ENCODE assay signal across 8 cellular contexts in the genomic region with DNA sequence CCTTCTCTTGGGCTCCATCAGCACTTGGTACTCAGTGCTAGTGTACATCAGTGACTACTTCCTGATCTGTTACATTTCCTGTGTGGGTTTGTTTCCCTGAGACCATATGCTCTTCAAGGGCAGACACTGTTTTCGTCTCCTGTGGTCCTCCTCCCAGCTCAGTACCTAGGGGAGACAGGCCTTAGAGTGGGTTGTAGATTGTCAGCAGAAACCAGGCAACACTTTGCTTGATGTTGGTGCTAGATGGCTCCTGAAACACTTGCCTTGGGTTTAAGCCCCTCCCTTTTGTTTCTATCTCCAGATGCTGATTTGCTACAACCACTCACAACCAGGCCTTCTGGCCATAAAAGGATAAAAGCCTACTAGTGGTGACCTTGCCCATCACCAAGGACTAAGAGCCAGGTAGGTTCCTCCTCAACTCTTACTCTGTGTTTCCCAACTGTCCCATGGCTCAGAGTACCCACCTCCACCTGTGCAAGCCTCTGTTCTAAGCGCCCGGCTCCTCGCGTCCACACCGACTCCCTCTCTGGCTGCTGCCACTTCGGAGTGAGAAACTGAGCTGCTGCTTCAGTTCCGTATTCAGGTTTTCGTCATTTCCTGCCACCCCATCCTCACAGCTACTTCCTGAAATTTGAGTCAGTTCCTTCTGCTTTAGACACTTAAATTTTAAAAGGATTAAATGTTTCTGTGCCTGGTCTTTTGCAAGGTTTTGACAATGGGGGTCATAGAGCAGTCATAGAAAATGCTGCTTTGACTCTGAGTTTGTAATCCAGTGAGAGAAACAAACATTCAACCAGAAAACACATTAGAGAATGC. TPM values are rescaled to one million over a fixed set of nuclear protein-coding genes. Genes with fewer than 3 reads are reported as not detected.
DNase-seq lines count a peak whose midpoint lies in the region; ATAC-seq and TF ChIP-seq lines count a peak whose summit lies in the region.

A gene with protein sequence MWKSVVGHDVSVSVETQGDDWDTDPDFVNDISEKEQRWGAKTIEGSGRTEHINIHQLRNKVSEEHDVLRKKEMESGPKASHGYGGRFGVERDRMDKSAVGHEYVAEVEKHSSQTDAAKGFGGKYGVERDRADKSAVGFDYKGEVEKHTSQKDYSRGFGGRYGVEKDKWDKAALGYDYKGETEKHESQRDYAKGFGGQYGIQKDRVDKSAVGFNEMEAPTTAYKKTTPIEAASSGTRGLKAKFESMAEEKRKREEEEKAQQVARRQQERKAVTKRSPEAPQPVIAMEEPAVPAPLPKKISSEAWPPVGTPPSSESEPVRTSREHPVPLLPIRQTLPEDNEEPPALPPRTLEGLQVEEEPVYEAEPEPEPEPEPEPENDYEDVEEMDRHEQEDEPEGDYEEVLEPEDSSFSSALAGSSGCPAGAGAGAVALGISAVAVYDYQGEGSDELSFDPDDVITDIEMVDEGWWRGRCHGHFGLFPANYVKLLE (minus strand): TSS at position 548 of the 816 bp plus-strand sequence. CDS start 2,556 bp downstream, outside the sequence.

- DNase-seq in adipocyte (ENCODE audit: low read depth) = peak; percentile 68
- DNase-seq in right lobe of liver = peak; percentile 48 to 68 (median 67)
- peak; percentile 41 for DNase-seq in stimulated activated CD8-positive, alpha-beta memory T cell treated with anti-CD3 and anti-CD28 coated beads, Interleukin-4, amount 100 ng/mL, for 24 hours (ENCODE audit: low read depth)
- no peak for DNase-seq in AG20443 (ENCODE audit: low spot score)
- DNase-seq in NCI-H2107 (lab: John Stamatoyannopoulos, UW) = no peak

- TF ChIP-seq CTCF in right lobe of liver (IDR thresholded peaks at IDR 0.05) = no peak

- H3K4me3 ChIP-seq in adipocyte (ENCODE audit: low read length) (no peak within 1 kb of the TSS), right lobe of liver (peak within 1 kb of the TSS; percentile 6 to 39 (median 20))

- TF ChIP-seq POLR2A in right lobe of liver (IDR thresholded peaks at IDR 0.05) = peak; percentile 73

- H3K27me3 ChIP-seq in adipocyte (replicated peaks; ENCODE audit: control insufficient read depth, insufficient read depth, low read length) (no peaks in the 10 kb centered on the region), right lobe of liver (no peaks in the 10 kb centered on the region)

- H3K27ac ChIP-seq in right lobe of liver = peak within 1 kb of the TSS; percentile 42 to 76 (median 74)

- H3K9me3 ChIP-seq in adipocyte (ENCODE audit: control insufficient read depth, low read length) = no peaks in the 10 kb centered on the region
- no peaks in the 10 kb centered on the region for H3K9me3 ChIP-seq in right lobe of liver

- intact Hi-C loops in T-helper 1 cell treated with Interleukin-12 subunit alpha and Interleukin-12 subunit beta and Interleukin-4 antibody, amounts not matched to agents 30 ng/mL and 1 ng/mL, for 36 hours (cut with micrococcal nuclease) = loop anchor here (1.0 to 5.0 kb wide), 15 partner anchors 8 to 1925 kb away; a partner anchor contains a TSS
- intact Hi-C loops in right lobe of liver (cut with DNase I) = no loop called here

- H3K9ac ChIP-seq in adipocyte (ENCODE audit: low read length) = no peak within 1 kb of the TSS

- H3K4me1 ChIP-seq in adipocyte (ENCODE audit: control insufficient read depth, insufficient read depth, low read length) = peaks cover 9% of the 10 kb centered on the region
- no peaks in the 10 kb centered on the region for H3K4me1 ChIP-seq in right lobe of liver

- ATAC-seq in GM18907 (IDR thresholded peaks at IDR 0.05; ENCODE audit: unreplicated experiment) = peak; percentile 88
- peak; percentile 83 for ATAC-seq in HG03045 (IDR thresholded peaks at IDR 0.05; ENCODE audit: unreplicated experiment)
- ATAC-seq in right lobe of liver = peak; percentile 71 to 79 (median 76)

- WGBS in right lobe of liver (ENCODE audit: insufficient coverage, low coverage, low lambda C conversion rate, missing lambda C conversion rate) = 38% methylated on average over 6 of the region's 9 CpGs

- H3K36me3 ChIP-seq in adipocyte (ENCODE audit: control insufficient read depth, insufficient read depth, low read length, severe bottlenecking) (peaks cover 44% of the 10 kb centered on the region), right lobe of liver (peaks cover 0 to 26% (median 14%) of the 10 kb centered on the region in 4 donors)

RNA-seq across cellular contexts. Expression of the gene that starts here (rescaled TPM):
- 383 and 397 TPM in 2 replicates for total RNA-seq in T-helper 1 cell treated with Interleukin-12 subunit alpha and Interleukin-12 subunit beta and Interleukin-4 antibody, amounts not matched to agents 30 ng/mL and 1 ng/mL, for 36 hours
- 10 to 100 TPM; 13.7 to 20.4 (median 16.9) TPM for total RNA-seq in right lobe of liver

Comparison
In these comparisons a context has a peak if more than half of its experiments do, and no peak if none do; other contexts are left out.
1. RNA of the gene that starts here (total RNA-seq): 383 to 397 TPM in T-helper 1 cell treated with Interleukin-12 subunit alpha and Interleukin-12 subunit beta and Interleukin-4 antibody, amounts not matched to agents 30 ng/mL and 1 ng/mL, for 36 hours; 13.7 to 20.4 TPM in right lobe of liver; every median in the first group is over 10 times any median in the second.
2. DNase-seq: peak in adipocyte (single experiment), right lobe of liver (3 of 3) and stimulated activated CD8-positive, alpha-beta memory T cell treated with anti-CD3 and anti-CD28 coated beads, Interleukin-4, amount 100 ng/mL, for 24 hours (single experiment); none in AG20443 (single experiment) and NCI-H2107 (single experiment).
3. Peak in every context shown above with its lines, with median percentiles within 50 percentile points of each other: ATAC-seq.